In the genomic region with DNA sequence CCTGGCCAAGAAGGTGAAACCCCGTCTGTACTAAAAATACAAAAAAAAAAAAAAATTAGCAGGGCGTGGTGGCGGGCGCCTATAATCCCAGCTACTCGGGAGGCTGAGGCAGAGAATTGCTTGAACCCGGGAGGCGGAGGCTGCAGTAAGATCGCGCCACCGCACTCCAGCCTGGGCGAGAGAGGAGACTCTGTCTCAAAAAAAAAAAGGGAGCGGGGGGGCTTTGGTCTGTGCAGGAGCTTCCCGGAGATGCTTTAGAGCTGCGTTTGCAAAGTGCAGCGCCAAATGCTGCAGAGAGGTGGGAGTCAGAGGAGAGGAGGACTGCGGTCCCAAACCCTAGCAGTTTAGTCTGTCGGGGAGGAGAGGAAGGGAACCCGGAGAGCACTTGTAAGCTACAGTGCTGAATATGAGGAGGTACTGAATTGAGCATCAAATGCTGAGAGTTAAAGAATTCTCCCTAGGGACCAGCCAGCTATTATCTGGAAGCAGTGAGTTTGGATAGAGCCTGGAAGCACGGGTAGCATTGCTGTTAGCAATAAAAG, we compare ENCODE assay signal across 9 cellular contexts. TPM values are rescaled to one million over a fixed set of nuclear protein-coding genes. Genes with fewer than 3 reads are reported as not detected.
A peak's percentile ranks its signal among the peaks of the same experiment; 100 is the strongest.
DNase-seq lines count a peak whose midpoint lies in the region; ATAC-seq and TF ChIP-seq lines count a peak whose summit lies in the region.
"Had no signal": no experiment of that assay in that cellular context is flagged by ENCODE, and none has a peak within 500 bp of the region (broad histone marks: within the 10 kb centered on the region; RNA-seq: fewer than 3 reads in every experiment).

No MANE protein-coding gene starts in this region.

- H3K4me1 ChIP-seq in CD8-positive, alpha-beta T cell (ENCODE audit: insufficient read depth, low read length), result peaks cover 3% of the 10 kb centered on the region
- H3K4me1 ChIP-seq in SJSA1 (replicated peaks), result peaks cover 15% of the 10 kb centered on the region
- peaks cover 4% of the 10 kb centered on the region for H3K4me1 ChIP-seq in endocrine pancreas (ENCODE audit: control insufficient read depth, insufficient read depth, low read length)

- POLR2A ChIA-PET in CD8-positive, alpha-beta T cell (lab: Charles Lee), result interaction anchor here (0.6 to 2.4 kb wide), 10 partner anchors 9 to 250 kb away, joined by 3 to 12 read pairs (median 4); partner anchors contain the start of genes ENSA, RPRD2 and TARS2
- POLR2A ChIA-PET in naive thymus-derived CD8-positive, alpha-beta T cell (lab: Charles Lee), result interaction anchor here (0.6 to 2.4 kb wide), 12 partner anchors 10 to 297 kb away, joined by 3 to 13 read pairs (median 4); partner anchors contain the start of genes ENSA, MCL1, RPRD2 and TARS2

- intact Hi-C loops in CD8-positive, alpha-beta T cell (cut with DNase I, micrococcal nuclease), result loop anchor here in 1 of 2 experiments (1.0 to 10.0 kb wide), 2 partner anchors 52 to 261 kb away; partner anchors contain the start of gene CA14

- peak overlapping the region; percentile 89 for H3K4me3 Mint-ChIP-seq in CD8-positive, alpha-beta T cell
- peak overlapping the region; percentile 89 to 94 (median 93) for H3K4me3 Mint-ChIP-seq in naive thymus-derived CD8-positive, alpha-beta T cell

- H3K9ac ChIP-seq in endocrine pancreas (ENCODE audit: control insufficient read depth, insufficient read depth, low read length), result no peak overlapping the region

- H3K27me3 Mint-ChIP-seq in CD8-positive, alpha-beta T cell (ENCODE audit: low read depth), result no peaks in the 10 kb centered on the region
- no peaks in the 10 kb centered on the region for H3K27me3 Mint-ChIP-seq in naive thymus-derived CD8-positive, alpha-beta T cell

- peak in 1 of 7 experiments; percentile 16 for DNase-seq in CD8-positive, alpha-beta T cell
- DNase-seq in SJSA1 (ENCODE audit: low read depth in 1 of 2, low spot score in 2 of 2) (no peak), COLO668 (lab: John Stamatoyannopoulos, UW; ENCODE audit: unreplicated experiment) (no peak), AG08395 (ENCODE audit: low spot score) (no peak)
- DNase-seq in naive thymus-derived CD8-positive, alpha-beta T cell, result peak in 1 of 10 donors; percentile 7

- peak; percentile 4 for ATAC-seq in CD8-positive, alpha-beta T cell
- peak; percentile 4 for ATAC-seq in HG03432 (IDR thresholded peaks at IDR 0.05; ENCODE audit: unreplicated experiment)
- ATAC-seq in naive thymus-derived CD8-positive, alpha-beta T cell, result peak; percentile 13 to 18
- no peak for ATAC-seq in HG03378 (IDR thresholded peaks at IDR 0.05; ENCODE audit: unreplicated experiment)

- H3K27ac ChIP-seq in CD8-positive, alpha-beta T cell (ENCODE audit: low read depth, low read length), result no peak overlapping the region
- no peak overlapping the region for H3K27ac ChIP-seq in SJSA1

- H3K36me3 Mint-ChIP-seq in CD8-positive, alpha-beta T cell, result peaks cover 2% of the 10 kb centered on the region
- H3K36me3 Mint-ChIP-seq in naive thymus-derived CD8-positive, alpha-beta T cell, result peaks cover 0 to 2% (median 0%) of the 10 kb centered on the region in 3 donors

- CTCF ChIA-PET in CD8-positive, alpha-beta T cell (lab: Charles Lee), result interaction anchor here (0.6 to 1.3 kb wide), 5 partner anchors 24 to 260 kb away, joined by 3 to 4 read pairs (median 3); no protein-coding TSS in a partner anchor

- no peaks in the 10 kb centered on the region for H3K27me3 ChIP-seq in CD8-positive, alpha-beta T cell (ENCODE audit: insufficient read depth, low read length)
- H3K27me3 ChIP-seq in SJSA1 (replicated peaks), result no peaks in the 10 kb centered on the region
- H3K27me3 ChIP-seq in endocrine pancreas (ENCODE audit: control insufficient read depth, insufficient read depth, low read length), result no peaks in the 10 kb centered on the region

- no peaks in the 10 kb centered on the region for H3K36me3 ChIP-seq in CD8-positive, alpha-beta T cell (ENCODE audit: insufficient read depth, low read length)
- H3K36me3 ChIP-seq in SJSA1, result peaks cover 23% of the 10 kb centered on the region
- no peaks in the 10 kb centered on the region for H3K36me3 ChIP-seq in endocrine pancreas (ENCODE audit: control insufficient read depth, insufficient read depth, low read length)

- H3K27ac Mint-ChIP-seq in CD8-positive, alpha-beta T cell, result peak overlapping the region; percentile 62
- peak overlapping the region; percentile 46 to 87 (median 80) for H3K27ac Mint-ChIP-seq in naive thymus-derived CD8-positive, alpha-beta T cell

- no peak for TF ChIP-seq CTCF in CD8-positive, alpha-beta T cell (IDR thresholded peaks at IDR 0.05)

- H3K4me3 ChIP-seq in CD8-positive, alpha-beta T cell (ENCODE audit: low read depth, low read length), result peak overlapping the region; percentile 89
- H3K4me3 ChIP-seq in SJSA1, result peak overlapping the region; percentile 44
- peak overlapping the region; percentile 69 for H3K4me3 ChIP-seq in endocrine pancreas (ENCODE audit: control insufficient read depth, insufficient read depth, low read length)

- H3K9me3 ChIP-seq in CD8-positive, alpha-beta T cell (ENCODE audit: low read length), result no peaks in the 10 kb centered on the region
- H3K9me3 ChIP-seq in SJSA1 (replicated peaks) (no peaks in the 10 kb centered on the region), endocrine pancreas (ENCODE audit: control insufficient read depth, low read length) (no peaks in the 10 kb centered on the region)

- no peaks in the 10 kb centered on the region for H3K9me3 Mint-ChIP-seq in CD8-positive, alpha-beta T cell
- no peaks in the 10 kb centered on the region for H3K9me3 Mint-ChIP-seq in naive thymus-derived CD8-positive, alpha-beta T cell

- H3K4me1 Mint-ChIP-seq in CD8-positive, alpha-beta T cell (ENCODE audit: low read depth), result peaks cover 16% of the 10 kb centered on the region
- peaks cover 12 to 22% (median 19%) of the 10 kb centered on the region in 4 donors for H3K4me1 Mint-ChIP-seq in naive thymus-derived CD8-positive, alpha-beta T cell

RNA-seq across cellular contexts. Expression of gene FALEC, which starts 0.6 kb away (rescaled TPM):
- not detected for total RNA-seq in CD8-positive, alpha-beta T cell
- total RNA-seq in SJSA1 (2014; rRNA removed; shearing (Covaris generic)), result not detected in 2 replicates
- 1 to 10 TPM in 1 of 2 experiments, not detected in 1; 1.9 TPM for total RNA-seq in naive thymus-derived CD8-positive, alpha-beta T cell
- polyA plus RNA-seq in naive thymus-derived CD8-positive, alpha-beta T cell, result 1 to 10 TPM in 1 of 3 donors, under 1 TPM in 1, not detected in 1; 0.38 to 1.3 TPM
- total RNA-seq: NCI-H460 had no signal

RNA-seq across cellular contexts. Expression of gene ECM1, which starts 8.2 kb away (rescaled TPM):
- total RNA-seq in CD8-positive, alpha-beta T cell, result not detected
- 22.7 and 43.4 TPM in 2 replicates for total RNA-seq in SJSA1 (2014; rRNA removed; shearing (Covaris generic))
- total RNA-seq in naive thymus-derived CD8-positive, alpha-beta T cell, result 1 to 10 TPM; 1.5 to 1.6 TPM
- polyA plus RNA-seq in naive thymus-derived CD8-positive, alpha-beta T cell, result under 1 TPM in 1 of 3 donors, not detected in 2; 0.17 TPM

RNA-seq across cellular contexts. Expression of gene TARS2, which starts 28.9 kb away (rescaled TPM):
- 10 to 100 TPM; 19.4 to 28.8 TPM for total RNA-seq in CD8-positive, alpha-beta T cell
- total RNA-seq in SJSA1 (2014; rRNA removed; shearing (Covaris generic)), result 8.7 and 13.3 TPM in 2 replicates
- total RNA-seq in naive thymus-derived CD8-positive, alpha-beta T cell, result 10 to 100 TPM; 34.8 to 41.8 TPM
- polyA plus RNA-seq in naive thymus-derived CD8-positive, alpha-beta T cell, result 10 to 100 TPM; 23.9 to 37.2 (median 30.6) TPM

RNA-seq across cellular contexts. Expression of gene ADAMTSL4, which starts 33.1 kb away (rescaled TPM):
- total RNA-seq in CD8-positive, alpha-beta T cell, result not detected
- 0.42 TPM in 1 of 2 replicates, not detected in the other for total RNA-seq in SJSA1 (2014; rRNA removed; shearing (Covaris generic))
- total RNA-seq in naive thymus-derived CD8-positive, alpha-beta T cell, result under 1 TPM; 0.16 to 0.29 TPM
- under 1 TPM in 1 of 3 donors, not detected in 2; 0.32 TPM for polyA plus RNA-seq in naive thymus-derived CD8-positive, alpha-beta T cell
